8 cellular contexts compared by ENCODE assay signal in genomic region chr5:113294341-113295110, GRCh38.
DNase-seq lines count a peak whose midpoint lies in the region; ATAC-seq and TF ChIP-seq lines count a peak whose summit lies in the region.

No MANE protein-coding gene starts in this region.

- H3K9me2 ChIP-seq in neural cell (ENCODE audit: insufficient read depth, low read length), result no peaks in the 10 kb centered on the region

- peaks cover 61% of the 10 kb centered on the region for H3K27me3 Mint-ChIP-seq in stimulated activated naive CD8-positive, alpha-beta T cell treated with anti-CD3 and anti-CD28 coated beads, Interleukin-15, Interleukin-2, amounts not matched to agents 100 ng/mL and 50 ng/mL, for 24 hours

- peak; percentile 51 for TF ChIP-seq RAD21 in neural cell (conservative IDR thresholded peaks at IDR 0.05)

- H3F3A ChIP-seq in neural cell (ENCODE audit: insufficient read depth, low read length, poor library complexity, severe bottlenecking), result no peaks in the 10 kb centered on the region

- peak; percentile 94 for ATAC-seq in GM19372 (IDR thresholded peaks at IDR 0.05; ENCODE audit: low read depth, unreplicated experiment)
- ATAC-seq in HG03469 (IDR thresholded peaks at IDR 0.05; ENCODE audit: unreplicated experiment), result peak; percentile 93

- H3K4me3 ChIP-seq in fibroblast of villous mesenchyme (ENCODE audit: low read depth, low read length) (peak overlapping the region; percentile 77), neural cell (ENCODE audit: low read length) (peak overlapping the region; percentile 74)

- peaks cover 18% of the 10 kb centered on the region for H3K4me1 Mint-ChIP-seq in stimulated activated naive CD8-positive, alpha-beta T cell treated with anti-CD3 and anti-CD28 coated beads, Interleukin-15, Interleukin-2, amounts not matched to agents 100 ng/mL and 50 ng/mL, for 24 hours (ENCODE audit: low read depth)

- H3K27ac ChIP-seq in C4-2B (no peak overlapping the region; the same call in 1 of the 2 replicates), neural cell (ENCODE audit: low read length) (no peak overlapping the region)

- H3K79me2 ChIP-seq in neural cell (replicated peaks; ENCODE audit: insufficient read depth, low read length), result no peaks in the 10 kb centered on the region

- H4K20me1 ChIP-seq in neural cell (ENCODE audit: insufficient read depth), result no peaks in the 10 kb centered on the region

- TF ChIP-seq CTCF in C4-2B (conservative IDR thresholded peaks at IDR 0.05) (peak; percentile 29), fibroblast of villous mesenchyme (IDR thresholded peaks at IDR 0.05; ENCODE audit: insufficient read depth, low read depth, low read length) (peak; percentile 32), neural cell (IDR thresholded peaks at IDR 0.05; ENCODE audit: poor library complexity, severe bottlenecking) (peak; percentile 54)

- peak; percentile 14 for TF ChIP-seq EP300 in neural cell (conservative IDR thresholded peaks at IDR 0.05; ENCODE audit: poor library complexity, severe bottlenecking)

- peak overlapping the region; percentile 42 for H3K27ac Mint-ChIP-seq in stimulated activated naive CD8-positive, alpha-beta T cell treated with anti-CD3 and anti-CD28 coated beads, Interleukin-15, Interleukin-2, amounts not matched to agents 100 ng/mL and 50 ng/mL, for 24 hours

- no peaks in the 10 kb centered on the region for H3K9me3 Mint-ChIP-seq in stimulated activated naive CD8-positive, alpha-beta T cell treated with anti-CD3 and anti-CD28 coated beads, Interleukin-15, Interleukin-2, amounts not matched to agents 100 ng/mL and 50 ng/mL, for 24 hours

- H3K4me3 Mint-ChIP-seq in stimulated activated naive CD8-positive, alpha-beta T cell treated with anti-CD3 and anti-CD28 coated beads, Interleukin-15, Interleukin-2, amounts not matched to agents 100 ng/mL and 50 ng/mL, for 24 hours, result peak overlapping the region; percentile 86

- H3K36me3 ChIP-seq in neural cell (ENCODE audit: insufficient read depth, low read length), result no peaks in the 10 kb centered on the region

- peaks cover 34% of the 10 kb centered on the region for H3K27me3 ChIP-seq in neural cell (ENCODE audit: insufficient read depth, low read depth, low read length)

- no peaks in the 10 kb centered on the region for H3K9me3 ChIP-seq in neural cell (ENCODE audit: low read length)

- H3K36me3 Mint-ChIP-seq in stimulated activated naive CD8-positive, alpha-beta T cell treated with anti-CD3 and anti-CD28 coated beads, Interleukin-15, Interleukin-2, amounts not matched to agents 100 ng/mL and 50 ng/mL, for 24 hours (ENCODE audit: low read depth), result no peaks in the 10 kb centered on the region

- peak overlapping the region; percentile 52 for H3K9ac ChIP-seq in neural cell (ENCODE audit: low read length)

- DNase-seq in RPMI7951 (ENCODE audit: low read depth), result peak; percentile 88
- peak; percentile 90 for DNase-seq in activated effector memory CD4-positive, alpha-beta T cell treated with anti-CD3 and anti-CD28 coated beads, Interleukin-2, amount 50 U/mL, for 16 hours
- DNase-seq in fibroblast of villous mesenchyme (ENCODE audit: low read depth), result peak; percentile 95

- H3K4me2 ChIP-seq in neural cell (ENCODE audit: low read length), result peak overlapping the region; percentile 89

- H2AFZ ChIP-seq in neural cell (ENCODE audit: low read depth, low read length), result peak overlapping the region; percentile 12

TF ChIP-seq in neural cell, 6 proteins besides CTCF, POLR2A, EP300 and RAD21:
- TF ChIP-seq EZH2 (IDR thresholded peaks at IDR 0.05; ENCODE audit: borderline replicate concordance, insufficient read depth, low read length, poor library complexity, severe bottlenecking) (no peak), MXI1 (conservative IDR thresholded peaks at IDR 0.05; ENCODE audit: poor library complexity, severe bottlenecking) (peak; percentile 55), POLR2AphosphoS5 (IDR thresholded peaks at IDR 0.05) (peak; percentile 14), SMC3 (conservative IDR thresholded peaks at IDR 0.05; ENCODE audit: poor library complexity) (peak; percentile 61), TAF1 (IDR thresholded peaks at IDR 0.05; ENCODE audit: low read depth) (no peak), REST (IDR thresholded peaks at IDR 0.05; ENCODE audit: borderline replicate concordance) (no peak)
